Comparison of ENCODE assay signal across 1 cellular context in the genomic region with DNA sequence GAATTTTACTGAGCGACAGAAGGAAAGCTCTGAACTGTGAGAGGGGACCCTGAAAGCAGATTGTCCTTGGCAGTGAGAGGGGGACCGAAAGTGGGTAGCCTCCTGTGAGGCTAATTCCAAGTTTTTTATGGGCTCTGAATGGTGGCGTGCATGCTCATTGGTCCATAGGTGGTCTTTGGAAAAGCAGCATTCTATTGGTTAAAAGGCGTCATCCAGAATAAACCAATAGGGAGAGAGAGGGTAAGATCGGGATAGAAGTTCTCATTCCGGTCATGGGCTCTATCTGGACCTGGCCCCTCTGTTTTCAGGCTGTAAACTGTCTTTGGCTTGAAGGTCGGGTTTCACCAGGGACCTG.
TF ChIP-seq lines count a peak whose summit lies in the region.

No MANE protein-coding gene starts in this region.

TF ChIP-seq in WTC11, 78 proteins besides CTCF, POLR2A, EP300 and RAD21 (continued from another document):
- TF ChIP-seq, protein P1, sequence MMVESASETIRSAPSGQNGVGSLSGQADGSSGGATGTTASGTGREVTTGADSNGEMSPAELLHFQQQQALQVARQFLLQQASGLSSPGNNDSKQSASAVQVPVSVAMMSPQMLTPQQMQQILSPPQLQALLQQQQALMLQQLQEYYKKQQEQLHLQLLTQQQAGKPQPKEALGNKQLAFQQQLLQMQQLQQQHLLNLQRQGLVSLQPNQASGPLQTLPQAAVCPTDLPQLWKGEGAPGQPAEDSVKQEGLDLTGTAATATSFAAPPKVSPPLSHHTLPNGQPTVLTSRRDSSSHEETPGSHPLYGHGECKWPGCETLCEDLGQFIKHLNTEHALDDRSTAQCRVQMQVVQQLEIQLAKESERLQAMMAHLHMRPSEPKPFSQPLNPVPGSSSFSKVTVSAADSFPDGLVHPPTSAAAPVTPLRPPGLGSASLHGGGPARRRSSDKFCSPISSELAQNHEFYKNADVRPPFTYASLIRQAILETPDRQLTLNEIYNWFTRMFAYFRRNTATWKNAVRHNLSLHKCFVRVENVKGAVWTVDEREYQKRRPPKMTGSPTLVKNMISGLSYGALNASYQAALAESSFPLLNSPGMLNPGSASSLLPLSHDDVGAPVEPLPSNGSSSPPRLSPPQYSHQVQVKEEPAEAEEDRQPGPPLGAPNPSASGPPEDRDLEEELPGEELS (CRISPR knock-in tag; IDR thresholded peaks at IDR 0.05) = no peak
- TF ChIP-seq ESRRA (CRISPR knock-in tag; IDR thresholded peaks at IDR 0.05; ENCODE audit: borderline replicate concordance) = no peak
TF ChIP-seq in WTC11: peak in this region for 0.
